ENCODE assay signal across 24 cellular contexts in genomic region chr2:188561473-188561979, GRCh38.
DNase-seq lines count a peak whose midpoint lies in the region; ATAC-seq, FAIRE-seq and TF ChIP-seq lines count a peak whose summit lies in the region.
"Had no signal": no experiment of that assay in that cellular context is flagged by ENCODE, and none has a peak within 500 bp of the region (broad histone marks: within the 10 kb centered on the region; RNA-seq: fewer than 3 reads in every experiment).

No MANE protein-coding gene starts in this region.

- WGBS in H1 (ENCODE audit: extremely low coverage in 1 of 2, insufficient coverage in 1 of 2, insufficient read length in 1 of 2, insufficient replicate concordance in 2 of 2, low coverage in 1 of 2, low lambda C conversion rate in 2 of 2, missing lambda C conversion rate in 1 of 2), 2 experiments = 83% methylated on average over 4 of the region's 4 CpGs; no CpG with 5 or more reads in 1 of the 2 experiments
- 90 to 94% methylated on average over 4 of the region's 4 CpGs for WGBS in sigmoid colon, 2 donors
- 97 to 98% methylated on average over 4 of the region's 4 CpGs for WGBS in aorta, 2 donors

- H3K56ac ChIP-seq in H1 (replicated peaks; ENCODE audit: insufficient read length, low read depth, low read length) = no peak overlapping the region

- no peak overlapping the region for H2BK120ac ChIP-seq in H1 (replicated peaks; ENCODE audit: low read depth, low read length)

- no peak overlapping the region for H3K18ac ChIP-seq in H1 (ENCODE audit: extremely low read depth, low read length)

- no peak overlapping the region for H2BK15ac ChIP-seq in H1 (ENCODE audit: low read length)

- no peaks in the 10 kb centered on the region for H3K4me1 Mint-ChIP-seq in stimulated activated naive CD8-positive, alpha-beta T cell treated with anti-CD3 and anti-CD28 coated beads, Interleukin-15, amount 100 ng/mL, for 72 hours
- no peaks in the 10 kb centered on the region for H3K4me1 Mint-ChIP-seq in activated CD8-positive, alpha-beta memory T cell treated with anti-CD3 and anti-CD28 coated beads, Interleukin-2, amount 10 ng/mL, durations not matched to agents 7 days and 5 days
- H3K4me1 Mint-ChIP-seq: B cell; CD4-positive, CD25-positive, alpha-beta regulatory T cell had no signal

- H4K91ac ChIP-seq in H1 (replicated peaks; ENCODE audit: insufficient read length, low read length) = no peak overlapping the region

- H3K4me3 ChIP-seq in H1 (ENCODE audit: extremely low read depth in 1 of 4, insufficient read depth in 2 of 4, low read depth in 3 of 4, low read length in 4 of 4) (no peak overlapping the region), sigmoid colon (no peak overlapping the region), aorta (ENCODE audit: low read length in 2 of 2) (no peak overlapping the region), WERI-Rb-1 (ENCODE audit: low read depth, low read length) (no peak overlapping the region)
- H3K4me3 ChIP-seq: BLaER1, GM12878 had no signal

- no peak for DNase-seq in stimulated activated naive CD8-positive, alpha-beta T cell treated with anti-CD3 and anti-CD28 coated beads, Interleukin-15, amount 100 ng/mL, for 72 hours
- no peak for DNase-seq in stimulated activated naive CD8-positive, alpha-beta T cell treated with anti-CD3 and anti-CD28 coated beads, Interleukin-15, Interleukin-2, amounts not matched to agents 100 U/mL and 50 U/mL, for 24 hours
- peak in 1 of 2 experiments; percentile 41 for DNase-seq in H1 (ENCODE audit: low read depth in 1 of 2, low spot score in 2 of 2)
- DNase-seq in sigmoid colon = peak; percentile 34
- DNase-seq in aorta = peak in 1 of 2 donors; percentile 61
- no peak for DNase-seq in activated CD8-positive, alpha-beta memory T cell treated with anti-CD3 and anti-CD28 coated beads, Interleukin-2, amount 10 ng/mL, durations not matched to agents 7 days and 5 days
- no peak for DNase-seq in NOMO-1 treated with DMSO at 0.1 percent for 48 hours (lab: John Stamatoyannopoulos, UW; ENCODE audit: unreplicated experiment)
- no peak for DNase-seq in WERI-Rb-1
- DNase-seq: Caco-2; CD4-positive, CD25-positive, alpha-beta regulatory T cell; CD8-positive, alpha-beta T cell; DMS79; EL; GDM1; GOT3; H7 had no signal

- H3K23me2 ChIP-seq in H1 (ENCODE audit: low read depth, low read length) = no peaks in the 10 kb centered on the region

- no peaks in the 10 kb centered on the region for H3K79me2 ChIP-seq in H1 (ENCODE audit: control insufficient read depth in 1 of 2, insufficient read depth in 2 of 2, low read length in 2 of 2)

- FAIRE-seq in H1 (lab: Jason Lieb, UNC) = no peak
- FAIRE-seq: A204.1, GM12878, GM19239 had no signal

- H4K5ac ChIP-seq in H1 (ENCODE audit: insufficient read length, low read depth, low read length) = no peak overlapping the region

- no peak overlapping the region for H2BK5ac ChIP-seq in H1 (ENCODE audit: low read depth, low read length)

- H3K4me2 ChIP-seq in H1 (ENCODE audit: insufficient read depth in 1 of 2, low read depth in 2 of 2, low read length in 2 of 2) = no peak overlapping the region
- H3K4me2 ChIP-seq: BLaER1 had no signal

- CTCF ChIA-PET in H1 (lab: Charles Lee; ENCODE audit: partially characterized antibody) = interaction anchor here (1.9 kb wide), 1 partner anchor 38 kb away, joined by 7 read pairs; no protein-coding TSS in a partner anchor
- CTCF ChIA-PET in activated CD8-positive, alpha-beta memory T cell treated with anti-CD3 and anti-CD28 coated beads, Interleukin-2, amount 10 ng/mL, durations not matched to agents 7 days and 5 days (lab: Charles Lee) = no interaction called here

- peak overlapping the region; percentile 59; the same call in 1 of the 2 replicates for H4K8ac ChIP-seq in H1 (ENCODE audit: extremely low read depth, insufficient read depth, low read length)

- POLR2A ChIA-PET in H1 (lab: Charles Lee; ENCODE audit: partially characterized antibody) = no interaction called here

- no peak overlapping the region for H3K23ac ChIP-seq in H1 (ENCODE audit: insufficient read length)

- TF ChIP-seq POLR2A in H1 (IDR thresholded peaks at IDR 0.05; ENCODE audit: control extremely low read depth in 1 of 2, low read depth in 2 of 2, low read length in 2 of 2) (peak in 1 of 2 experiments; percentile 31; a peak in 1 of 3 replicates), sigmoid colon (IDR thresholded peaks at IDR 0.05) (no peak)

- no peaks in the 10 kb centered on the region for H3K4me1 ChIP-seq in H1 (replicated peaks in 1 of 4; ENCODE audit: control insufficient read depth in 3 of 4, insufficient read depth in 4 of 4, low read length in 3 of 4)
- H3K4me1 ChIP-seq in sigmoid colon = no peaks in the 10 kb centered on the region
- no peaks in the 10 kb centered on the region for H3K4me1 ChIP-seq in aorta (ENCODE audit: control insufficient read depth in 1 of 2, insufficient read depth in 2 of 2, low read length in 2 of 2)
- H3K4me1 ChIP-seq: BLaER1 had no signal

- no peak overlapping the region for H2BK12ac ChIP-seq in H1 (ENCODE audit: low read depth, low read length)

- no peak overlapping the region for H2BK20ac ChIP-seq in H1 (ENCODE audit: low read length)

- no peak overlapping the region for H3K4ac ChIP-seq in H1 (replicated peaks; ENCODE audit: insufficient read length, low read depth, low read length)

- no peak overlapping the region for H3K9ac ChIP-seq in H1 (replicated peaks in 1 of 4; ENCODE audit: extremely low read depth in 1 of 4, low read depth in 3 of 4, low read length in 3 of 4)
- H3K9ac ChIP-seq: BLaER1 had no signal

- no peaks in the 10 kb centered on the region for H3K27me3 Mint-ChIP-seq in stimulated activated naive CD8-positive, alpha-beta T cell treated with anti-CD3 and anti-CD28 coated beads, Interleukin-15, amount 100 ng/mL, for 72 hours
- H3K27me3 Mint-ChIP-seq in activated CD8-positive, alpha-beta memory T cell treated with anti-CD3 and anti-CD28 coated beads, Interleukin-2, amount 10 ng/mL, durations not matched to agents 7 days and 5 days = no peaks in the 10 kb centered on the region
- H3K27me3 Mint-ChIP-seq: B cell; CD4-positive, CD25-positive, alpha-beta regulatory T cell had no signal

- no peak for TF ChIP-seq CTCF in H1 (IDR thresholded peaks at IDR 0.05; ENCODE audit: control extremely low read depth in 1 of 3, insufficient read depth in 1 of 3, low read depth in 1 of 3, low read length in 3 of 3)
- TF ChIP-seq CTCF in sigmoid colon (IDR thresholded peaks at IDR 0.05) = no peak
- no peak for TF ChIP-seq CTCF in WERI-Rb-1 (IDR thresholded peaks at IDR 0.05; ENCODE audit: low read depth, low read length)

- H4K20me1 ChIP-seq in H1 (replicated peaks in 1 of 2; ENCODE audit: control insufficient read depth in 1 of 2, insufficient read depth in 2 of 2, low read length in 2 of 2) = no peaks in the 10 kb centered on the region
- H4K20me1 ChIP-seq: BLaER1 had no signal

- H3K27ac ChIP-seq in H1 (ENCODE audit: low read depth, low read length) (no peak overlapping the region; the same call in 1 of the 2 replicates), sigmoid colon (no peak overlapping the region), aorta (ENCODE audit: low read depth in 1 of 2, low read length in 2 of 2) (no peak overlapping the region), WERI-Rb-1 (no peak overlapping the region)
- H3K27ac ChIP-seq: 22Rv1, BLaER1, C4-2B had no signal

- H3K36me3 Mint-ChIP-seq in activated CD8-positive, alpha-beta memory T cell treated with anti-CD3 and anti-CD28 coated beads, Interleukin-2, amount 10 ng/mL, durations not matched to agents 7 days and 5 days = no peaks in the 10 kb centered on the region
- H3K36me3 Mint-ChIP-seq: CD4-positive, CD25-positive, alpha-beta regulatory T cell; CD8-positive, alpha-beta T cell had no signal

- H3K9me3 ChIP-seq in H1 (ENCODE audit: insufficient read depth in 2 of 2, low read depth in 1 of 2, low read length in 1 of 2) (no peaks in the 10 kb centered on the region; a peak in 2 of 4 replicates), sigmoid colon (no peaks in the 10 kb centered on the region), aorta (ENCODE audit: control insufficient read depth, low read length) (no peaks in the 10 kb centered on the region), WERI-Rb-1 (ENCODE audit: severe bottlenecking) (no peaks in the 10 kb centered on the region)
- H3K9me3 ChIP-seq: BLaER1 had no signal

- intact Hi-C loops in sigmoid colon (cut with DNase I) = no loop called here
- intact Hi-C loops in aorta (cut with DNase I) = no loop called here

- H3K27me3 ChIP-seq in H1 (replicated peaks in 1 of 4; ENCODE audit: control insufficient read depth in 3 of 4, extremely low read depth in 1 of 4, insufficient read depth in 3 of 4, low read length in 3 of 4) (no peaks in the 10 kb centered on the region), sigmoid colon (no peaks in the 10 kb centered on the region), aorta (ENCODE audit: control insufficient read depth in 1 of 2, insufficient read depth in 2 of 2, low read length in 1 of 2) (no peaks in the 10 kb centered on the region), WERI-Rb-1 (ENCODE audit: insufficient read depth, low read depth, severe bottlenecking) (no peaks in the 10 kb centered on the region)
- H3K27me3 ChIP-seq: BLaER1 had no signal

- no peak overlapping the region for H2AK5ac ChIP-seq in H1 (ENCODE audit: low read depth, low read length)

- H3K14ac ChIP-seq in H1 (ENCODE audit: insufficient read length) = no peak overlapping the region

- TF ChIP-seq EP300 in H1 (IDR thresholded peaks at IDR 0.05; ENCODE audit: borderline replicate concordance in 1 of 2, low read depth in 2 of 2, low read length in 2 of 2) = no peak
- no peak for TF ChIP-seq EP300 in sigmoid colon (IDR thresholded peaks at IDR 0.05)

- H3K36me3 ChIP-seq in H1 (ENCODE audit: control insufficient read depth in 2 of 4, insufficient read depth in 4 of 4, low read length in 3 of 4) (peaks cover 0 to 26% (median 12%) of the 10 kb centered on the region in 4 experiments; a peak in 4 of 8 replicates), sigmoid colon (no peaks in the 10 kb centered on the region), aorta (ENCODE audit: control insufficient read depth in 1 of 2, insufficient read depth in 2 of 2, low read length in 1 of 2) (no peaks in the 10 kb centered on the region), WERI-Rb-1 (no peaks in the 10 kb centered on the region)
- H3K36me3 ChIP-seq: BLaER1 had no signal

- no peaks in the 10 kb centered on the region for H3K79me1 ChIP-seq in H1 (ENCODE audit: low read depth, low read length)

- TF ChIP-seq RAD21 in H1 (IDR thresholded peaks at IDR 0.05 in 1 of 2, conservative IDR thresholded peaks at IDR 0.05 in 1 of 2; ENCODE audit: low read depth in 2 of 2, low read length in 2 of 2) = no peak

- H3K4me3 Mint-ChIP-seq in stimulated activated naive CD8-positive, alpha-beta T cell treated with anti-CD3 and anti-CD28 coated beads, Interleukin-15, amount 100 ng/mL, for 72 hours = no peak overlapping the region
- H3K4me3 Mint-ChIP-seq in activated CD8-positive, alpha-beta memory T cell treated with anti-CD3 and anti-CD28 coated beads, Interleukin-2, amount 10 ng/mL, durations not matched to agents 7 days and 5 days = no peak overlapping the region
- H3K4me3 Mint-ChIP-seq: B cell; CD4-positive, CD25-positive, alpha-beta regulatory T cell; CD8-positive, alpha-beta T cell had no signal

- no peak overlapping the region for H2AFZ ChIP-seq in H1 (ENCODE audit: low read length)

- peaks cover 15 to 18% of the 10 kb centered on the region in 2 donors for H3K9me3 Mint-ChIP-seq in stimulated activated naive CD8-positive, alpha-beta T cell treated with anti-CD3 and anti-CD28 coated beads, Interleukin-15, amount 100 ng/mL, for 72 hours
- peaks cover 7% of the 10 kb centered on the region for H3K9me3 Mint-ChIP-seq in activated CD8-positive, alpha-beta memory T cell treated with anti-CD3 and anti-CD28 coated beads, Interleukin-2, amount 10 ng/mL, durations not matched to agents 7 days and 5 days (ENCODE audit: low read depth)

- peak overlapping the region in 1 of 2 donors; percentile 54 for H3K27ac Mint-ChIP-seq in stimulated activated naive CD8-positive, alpha-beta T cell treated with anti-CD3 and anti-CD28 coated beads, Interleukin-15, amount 100 ng/mL, for 72 hours
- H3K27ac Mint-ChIP-seq in activated CD8-positive, alpha-beta memory T cell treated with anti-CD3 and anti-CD28 coated beads, Interleukin-2, amount 10 ng/mL, durations not matched to agents 7 days and 5 days = no peak overlapping the region
- H3K27ac Mint-ChIP-seq: B cell; CD4-positive, CD25-positive, alpha-beta regulatory T cell; CD8-positive, alpha-beta T cell had no signal

- ATAC-seq in stimulated activated naive CD8-positive, alpha-beta T cell treated with anti-CD3 and anti-CD28 coated beads, Interleukin-15, amount 100 ng/mL, for 72 hours = peak; percentile 37
- ATAC-seq in stimulated activated naive CD8-positive, alpha-beta T cell treated with anti-CD3 and anti-CD28 coated beads, Interleukin-15, Interleukin-2, amounts not matched to agents 100 U/mL and 50 U/mL, for 24 hours = no peak
- peak; percentile 26 for ATAC-seq in aorta (ENCODE audit: low FRiP score)
- no peak for ATAC-seq in activated CD8-positive, alpha-beta memory T cell treated with anti-CD3 and anti-CD28 coated beads, Interleukin-2, amount 10 ng/mL, durations not matched to agents 7 days and 5 days
- ATAC-seq: CD8-positive, alpha-beta T cell; GM12878; HCT116 had no signal

Comparison
In these comparisons a context has a peak if more than half of its experiments do, and no peak if none do; other contexts are left out.
1. ATAC-seq: peak in stimulated activated naive CD8-positive, alpha-beta T cell treated with anti-CD3 and anti-CD28 coated beads, Interleukin-15, amount 100 ng/mL, for 72 hours (single experiment) and aorta (single experiment); none in stimulated activated naive CD8-positive, alpha-beta T cell treated with anti-CD3 and anti-CD28 coated beads, Interleukin-15, Interleukin-2, amounts not matched to agents 100 U/mL and 50 U/mL, for 24 hours (single experiment) and activated CD8-positive, alpha-beta memory T cell treated with anti-CD3 and anti-CD28 coated beads, Interleukin-2, amount 10 ng/mL, durations not matched to agents 7 days and 5 days (single experiment).